In the genomic region with DNA sequence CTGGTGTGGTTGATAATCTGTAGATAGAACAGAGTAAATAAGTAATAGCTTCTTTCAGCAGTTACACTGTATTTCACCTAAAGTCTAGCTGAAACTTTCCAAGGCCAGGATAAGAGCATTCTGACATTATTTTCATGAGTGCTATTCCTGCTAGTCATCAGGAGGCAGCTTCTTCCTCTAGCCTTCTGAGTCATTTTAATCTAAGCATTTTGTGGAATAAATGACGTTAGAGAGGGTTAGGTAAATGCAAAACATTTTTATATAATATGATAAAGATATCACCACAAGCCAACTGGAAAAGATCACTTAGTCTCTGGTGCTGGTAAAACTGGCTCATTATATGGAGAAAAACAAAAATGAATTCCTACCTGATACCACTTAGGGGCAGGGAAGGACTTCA, we compare ENCODE assay signal across 1 cellular context.
TF ChIP-seq lines count a peak whose summit lies in the region.

No MANE protein-coding gene starts in this region.

TF ChIP-seq in SK-N-SH treated with all-trans-retinoic acid at 6 μM for 48 hours, 23 proteins besides CTCF, POLR2A, EP300 and RAD21 (continued from another document):
- TF ChIP-seq, protein P1, sequence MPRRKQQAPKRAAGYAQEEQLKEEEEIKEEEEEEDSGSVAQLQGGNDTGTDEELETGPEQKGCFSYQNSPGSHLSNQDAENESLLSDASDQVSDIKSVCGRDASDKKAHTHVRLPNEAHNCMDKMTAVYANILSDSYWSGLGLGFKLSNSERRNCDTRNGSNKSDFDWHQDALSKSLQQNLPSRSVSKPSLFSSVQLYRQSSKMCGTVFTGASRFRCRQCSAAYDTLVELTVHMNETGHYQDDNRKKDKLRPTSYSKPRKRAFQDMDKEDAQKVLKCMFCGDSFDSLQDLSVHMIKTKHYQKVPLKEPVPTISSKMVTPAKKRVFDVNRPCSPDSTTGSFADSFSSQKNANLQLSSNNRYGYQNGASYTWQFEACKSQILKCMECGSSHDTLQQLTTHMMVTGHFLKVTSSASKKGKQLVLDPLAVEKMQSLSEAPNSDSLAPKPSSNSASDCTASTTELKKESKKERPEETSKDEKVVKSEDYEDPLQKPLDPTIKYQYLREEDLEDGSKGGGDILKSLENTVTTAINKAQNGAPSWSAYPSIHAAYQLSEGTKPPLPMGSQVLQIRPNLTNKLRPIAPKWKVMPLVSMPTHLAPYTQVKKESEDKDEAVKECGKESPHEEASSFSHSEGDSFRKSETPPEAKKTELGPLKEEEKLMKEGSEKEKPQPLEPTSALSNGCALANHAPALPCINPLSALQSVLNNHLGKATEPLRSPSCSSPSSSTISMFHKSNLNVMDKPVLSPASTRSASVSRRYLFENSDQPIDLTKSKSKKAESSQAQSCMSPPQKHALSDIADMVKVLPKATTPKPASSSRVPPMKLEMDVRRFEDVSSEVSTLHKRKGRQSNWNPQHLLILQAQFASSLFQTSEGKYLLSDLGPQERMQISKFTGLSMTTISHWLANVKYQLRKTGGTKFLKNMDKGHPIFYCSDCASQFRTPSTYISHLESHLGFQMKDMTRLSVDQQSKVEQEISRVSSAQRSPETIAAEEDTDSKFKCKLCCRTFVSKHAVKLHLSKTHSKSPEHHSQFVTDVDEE (CRISPR knock-in tag; IDR thresholded peaks at IDR 0.05), result no peak
- TF ChIP-seq RARB (CRISPR knock-in tag; IDR thresholded peaks at IDR 0.05) (no peak), ZNF8 (CRISPR knock-in tag; IDR thresholded peaks at IDR 0.05) (no peak), ZNF70 (CRISPR knock-in tag; IDR thresholded peaks at IDR 0.05) (no peak), ZNF565 (CRISPR knock-in tag; conservative IDR thresholded peaks at IDR 0.05; ENCODE audit: low read depth) (no peak), ESRRG (CRISPR knock-in tag; IDR thresholded peaks at IDR 0.05) (no peak), OSR1 (CRISPR knock-in tag; IDR thresholded peaks at IDR 0.05) (no peak), BACH2 (CRISPR knock-in tag; IDR thresholded peaks at IDR 0.05; ENCODE audit: borderline replicate concordance) (no peak), GLIS3 (CRISPR knock-in tag; IDR thresholded peaks at IDR 0.05) (no peak)
- TF ChIP-seq, protein P2, sequence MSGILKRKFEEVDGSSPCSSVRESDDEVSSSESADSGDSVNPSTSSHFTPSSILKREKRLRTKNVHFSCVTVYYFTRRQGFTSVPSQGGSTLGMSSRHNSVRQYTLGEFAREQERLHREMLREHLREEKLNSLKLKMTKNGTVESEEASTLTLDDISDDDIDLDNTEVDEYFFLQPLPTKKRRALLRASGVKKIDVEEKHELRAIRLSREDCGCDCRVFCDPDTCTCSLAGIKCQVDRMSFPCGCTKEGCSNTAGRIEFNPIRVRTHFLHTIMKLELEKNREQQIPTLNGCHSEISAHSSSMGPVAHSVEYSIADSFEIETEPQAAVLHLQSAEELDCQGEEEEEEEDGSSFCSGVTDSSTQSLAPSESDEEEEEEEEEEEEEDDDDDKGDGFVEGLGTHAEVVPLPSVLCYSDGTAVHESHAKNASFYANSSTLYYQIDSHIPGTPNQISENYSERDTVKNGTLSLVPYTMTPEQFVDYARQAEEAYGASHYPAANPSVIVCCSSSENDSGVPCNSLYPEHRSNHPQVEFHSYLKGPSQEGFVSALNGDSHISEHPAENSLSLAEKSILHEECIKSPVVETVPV (CRISPR knock-in tag; IDR thresholded peaks at IDR 0.05), result no peak
